Comparison of ENCODE assay signal across 28 cellular contexts in the genomic region with DNA sequence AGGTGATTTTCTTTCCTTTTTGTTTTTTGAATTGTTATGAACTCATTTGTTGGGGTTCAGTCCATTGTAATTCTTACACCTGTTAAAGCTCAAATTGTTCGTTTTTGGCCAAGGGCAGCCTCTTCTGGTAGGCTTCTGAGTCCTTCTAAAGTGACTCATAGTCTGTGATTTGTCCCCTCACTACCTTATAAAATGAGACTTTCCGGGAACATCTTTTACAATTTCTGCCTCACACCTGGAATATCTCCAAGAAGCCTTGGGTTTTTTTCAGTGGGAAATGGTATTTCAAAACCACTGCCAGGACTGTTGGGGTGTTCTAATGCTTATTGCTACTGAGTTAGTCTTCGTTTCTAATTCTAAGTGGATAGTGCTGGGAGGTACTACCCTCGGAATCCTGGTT. TPM values are rescaled to one million over a fixed set of nuclear protein-coding genes. Genes with fewer than 3 reads are reported as not detected.
DNase-seq lines count a peak whose midpoint lies in the region; ATAC-seq, FAIRE-seq and TF ChIP-seq lines count a peak whose summit lies in the region.
"Had no signal": no experiment of that assay in that cellular context is flagged by ENCODE, and none has a peak within 500 bp of the region (broad histone marks: within the 10 kb centered on the region; RNA-seq: fewer than 3 reads in every experiment).

No MANE protein-coding gene starts in this region.

- peak; percentile 22 for DNase-seq in A172 (ENCODE audit: low spot score)
- DNase-seq in H54 (ENCODE audit: insufficient read length, low spot score), result no peak
- DNase-seq in astrocyte of the spinal cord (ENCODE audit: low read depth, low spot score), result peak; percentile 55
- no peak for DNase-seq in trophoblast cell
- DNase-seq in endodermal cell, result no peak
- no peak for DNase-seq in MG63
- DNase-seq in left colon, result no peak
- no peak for DNase-seq in cortex of kidney (lab: John Stamatoyannopoulos, UW)
- DNase-seq: activated B cell treated with CpG ODN at 0.5 μM for 24 hours; activated CD4-positive, alpha-beta T cell treated with anti-CD3 and anti-CD28 coated beads, Interleukin-2, amount 50 U/mL, for 4 hours; activated CD8-positive, alpha-beta memory T cell treated with anti-CD3 and anti-CD28 coated beads, Interleukin-2, amount 50 U/mL, for 4 hours; GOT3; kidney; NCI-H2107; NCI-H510A; stimulated activated CD4-positive, alpha-beta T cell treated with anti-CD3 and anti-CD28 coated beads, Interleukin-12 subunit alpha, Interleukin-12 subunit beta, amount 100 ng/mL, for 4 hours; stimulated activated CD4-positive, alpha-beta T cell treated with anti-CD3 and anti-CD28 coated beads, Interleukin-4, amount 100 ng/mL, for 4 hours; upper lobe of left lung had no signal

- peak overlapping the region; percentile 93 for H3K4ac ChIP-seq in trophoblast cell (ENCODE audit: low read depth, low read length)

- no peak overlapping the region for H3K27ac ChIP-seq in trophoblast cell (ENCODE audit: low read depth, low read length)
- no peak overlapping the region for H3K27ac ChIP-seq in endodermal cell (ENCODE audit: low read depth, low read length)
- H3K27ac ChIP-seq: C4-2B, HL-60, SK-N-MC, upper lobe of left lung had no signal

- intact Hi-C loops in left colon (cut with DNase I, micrococcal nuclease), result no loop called here

- peak; percentile 88 for FAIRE-seq in H54 (lab: Jason Lieb, UNC)
- FAIRE-seq: bronchial epithelial cell, kidney, RCC 7860 had no signal

- H3K14ac ChIP-seq in trophoblast cell (ENCODE audit: low read length), result no peak overlapping the region

- H3K9me3 Mint-ChIP-seq in endodermal cell, result no peaks in the 10 kb centered on the region
- H3K9me3 Mint-ChIP-seq: activated B cell treated with CpG ODN at 0.5 μM for 24 hours; activated T-helper 17 cell treated with anti-CD3 and anti-CD28 coated beads, Interleukin-2, amount 50 U/mL, for 72 hours; memory B cell; stimulated activated naive CD8-positive, alpha-beta T cell treated with anti-CD3 and anti-CD28 coated beads, Interleukin-15, Interleukin-2, amounts not matched to agents 100 ng/mL and 50 ng/mL, for 24 hours; T-helper 2 cell treated with Interferon-gamma antibody and Interleukin-4, amounts not matched to agents 5 μg/mL and 100 μg/mL, for 36 hours had no signal

- H3K36me3 ChIP-seq in trophoblast cell (ENCODE audit: control insufficient read depth in 1 of 2, insufficient read depth in 2 of 2, low read length in 2 of 2), result peaks cover 0 to 2% of the 10 kb centered on the region in 2 experiments
- H3K36me3 ChIP-seq in endodermal cell (ENCODE audit: control insufficient read depth, insufficient read depth, low read length), result peaks cover 37% of the 10 kb centered on the region
- H3K36me3 ChIP-seq in MG63, result no peaks in the 10 kb centered on the region; the same call in none of the 2 replicates
- H3K36me3 ChIP-seq: upper lobe of left lung had no signal

- no peak for ATAC-seq in left colon
- ATAC-seq: activated T-helper 17 cell treated with anti-CD3 and anti-CD28 coated beads, Interleukin-2, amount 50 U/mL, for 72 hours had no signal

- H3K18ac ChIP-seq in trophoblast cell (ENCODE audit: low read length), result no peak overlapping the region

- WGBS in trophoblast cell (ENCODE audit: extremely low coverage, insufficient coverage, insufficient read length), result no CpG with 5 or more reads among the region's 4 CpGs
- WGBS in endodermal cell (ENCODE audit: insufficient coverage in 1 of 2, insufficient read length in 1 of 2), 2 experiments, result 82 to 91% methylated on average over 1 to 3 of the region's 4 CpGs

- no peak overlapping the region for H2BK120ac ChIP-seq in trophoblast cell (ENCODE audit: insufficient read depth, low read length, poor library complexity)

- H3K4me1 ChIP-seq in trophoblast cell (ENCODE audit: control insufficient read depth in 1 of 2, insufficient read depth in 2 of 2, low read length in 2 of 2) (peaks cover 0 to 3% of the 10 kb centered on the region in 2 experiments), endodermal cell (ENCODE audit: control insufficient read depth, insufficient read depth, low read length) (no peaks in the 10 kb centered on the region)

- H2AK5ac ChIP-seq in trophoblast cell (ENCODE audit: low read length), result no peak overlapping the region

- H3K4me1 Mint-ChIP-seq in endodermal cell, result peaks cover 31% of the 10 kb centered on the region
- H3K4me1 Mint-ChIP-seq: activated B cell treated with CpG ODN at 0.5 μM for 24 hours; activated T-helper 17 cell treated with anti-CD3 and anti-CD28 coated beads, Interleukin-2, amount 50 U/mL, for 72 hours had no signal

- no peak overlapping the region for H4K12ac ChIP-seq in trophoblast cell (ENCODE audit: low read depth, low read length)

- H3K27me3 ChIP-seq in trophoblast cell (ENCODE audit: insufficient read depth, low read length) (no peaks in the 10 kb centered on the region), endodermal cell (ENCODE audit: control insufficient read depth, insufficient read depth, low read length, poor library complexity, severe bottlenecking) (no peaks in the 10 kb centered on the region), MG63 (no peaks in the 10 kb centered on the region)
- H3K27me3 ChIP-seq: upper lobe of left lung had no signal

- H3K27me3 Mint-ChIP-seq in endodermal cell (ENCODE audit: insufficient read depth), result no peaks in the 10 kb centered on the region
- H3K27me3 Mint-ChIP-seq: activated B cell treated with CpG ODN at 0.5 μM for 24 hours; activated T-helper 17 cell treated with anti-CD3 and anti-CD28 coated beads, Interleukin-2, amount 50 U/mL, for 72 hours; memory B cell; stimulated activated naive CD8-positive, alpha-beta T cell treated with anti-CD3 and anti-CD28 coated beads, Interleukin-15, Interleukin-2, amounts not matched to agents 100 ng/mL and 50 ng/mL, for 24 hours had no signal

- no peaks in the 10 kb centered on the region for H3K79me1 ChIP-seq in trophoblast cell (ENCODE audit: low read length)

- H3K36me3 Mint-ChIP-seq in endodermal cell (ENCODE audit: low read depth), result peaks cover 21% of the 10 kb centered on the region

- H3K4me3 ChIP-seq in astrocyte of the spinal cord (ENCODE audit: low read depth, low read length), result no peak overlapping the region
- no peak overlapping the region for H3K4me3 ChIP-seq in trophoblast cell (ENCODE audit: low read depth, low read length)
- no peak overlapping the region for H3K4me3 ChIP-seq in endodermal cell (ENCODE audit: low read length)
- no peak overlapping the region for H3K4me3 ChIP-seq in MG63
- H3K4me3 ChIP-seq: coronary artery, SK-N-MC, upper lobe of left lung had no signal

- H3K27ac Mint-ChIP-seq in endodermal cell, result no peak overlapping the region
- H3K27ac Mint-ChIP-seq: activated B cell treated with CpG ODN at 0.5 μM for 24 hours; activated T-helper 17 cell treated with anti-CD3 and anti-CD28 coated beads, Interleukin-2, amount 50 U/mL, for 72 hours; memory B cell; stimulated activated naive CD8-positive, alpha-beta T cell treated with anti-CD3 and anti-CD28 coated beads, Interleukin-15, Interleukin-2, amounts not matched to agents 100 ng/mL and 50 ng/mL, for 24 hours; T-helper 2 cell treated with Interferon-gamma antibody and Interleukin-4, amounts not matched to agents 5 μg/mL and 100 μg/mL, for 36 hours had no signal

- no peak overlapping the region for H4K91ac ChIP-seq in trophoblast cell (ENCODE audit: low read depth, low read length)

- H2AFZ ChIP-seq in trophoblast cell (ENCODE audit: insufficient read depth, low read length, poor library complexity), result no peak overlapping the region

- H3K4me3 Mint-ChIP-seq in endodermal cell, result no peak overlapping the region
- H3K4me3 Mint-ChIP-seq: activated B cell treated with CpG ODN at 0.5 μM for 24 hours; activated T-helper 17 cell treated with anti-CD3 and anti-CD28 coated beads, Interleukin-2, amount 50 U/mL, for 72 hours; memory B cell; stimulated activated naive CD8-positive, alpha-beta T cell treated with anti-CD3 and anti-CD28 coated beads, Interleukin-15, Interleukin-2, amounts not matched to agents 100 ng/mL and 50 ng/mL, for 24 hours; T-helper 2 cell treated with Interferon-gamma antibody and Interleukin-4, amounts not matched to agents 5 μg/mL and 100 μg/mL, for 36 hours had no signal

- no peak overlapping the region for H3K4me2 ChIP-seq in trophoblast cell (ENCODE audit: low read length)

- no peak overlapping the region for H2BK12ac ChIP-seq in trophoblast cell (ENCODE audit: low read length)

- in situ Hi-C loops in astrocyte of the spinal cord (cut with HindIII; ENCODE audit: low sequenced_read_pairs), result no loop called here

- H3K23ac ChIP-seq in trophoblast cell (ENCODE audit: low read length), result no peak overlapping the region

- no peak for TF ChIP-seq POLR2A in H54 (IDR thresholded peaks at IDR 0.05; ENCODE audit: low read depth, low read length)

- H3K9ac ChIP-seq in trophoblast cell (ENCODE audit: low read length) (no peak overlapping the region), endodermal cell (ENCODE audit: extremely low read depth, low read length, poor library complexity, severe bottlenecking) (no peak overlapping the region)

- H3K79me2 ChIP-seq in trophoblast cell (ENCODE audit: control insufficient read depth, insufficient read depth, low read length, poor library complexity), result peaks cover 8% of the 10 kb centered on the region

- H3K9me3 ChIP-seq in trophoblast cell (ENCODE audit: insufficient read depth, low read depth, low read length) (no peaks in the 10 kb centered on the region), endodermal cell (ENCODE audit: control insufficient read depth, low read length) (no peaks in the 10 kb centered on the region), MG63 (no peaks in the 10 kb centered on the region)
- H3K9me3 ChIP-seq: upper lobe of left lung had no signal

- H2BK5ac ChIP-seq in trophoblast cell (ENCODE audit: low read depth, low read length, poor library complexity), result no peak overlapping the region

- no peak for TF ChIP-seq CTCF in astrocyte of the spinal cord (IDR thresholded peaks at IDR 0.05; ENCODE audit: low read depth, low read length)
- no peak for TF ChIP-seq CTCF in endodermal cell (conservative IDR thresholded peaks at IDR 0.05)

- H4K8ac ChIP-seq in trophoblast cell (ENCODE audit: low read depth, low read length), result no peak overlapping the region

RNA-seq across cellular contexts. Expression of a gene that starts 56.7 kb away (rescaled TPM):
- total RNA-seq in A172 (2014; rRNA removed; shearing (Covaris generic)), result 50.1 and 57.2 TPM in 2 replicates
- polyA plus RNA-seq in trophoblast cell (2013), result 33.4 and 35.8 TPM in 2 replicates
- total RNA-seq in endodermal cell (10 to 100 TPM; 69.4 to 96.4 TPM), left colon (10 to 100 TPM; 38.9 to 50.9 TPM)
- polyA plus RNA-seq in endodermal cell (2013, experiment 1 of 2), result 40.2 TPM
- 38.8 TPM for polyA plus RNA-seq in endodermal cell (2013, experiment 2 of 2)
- 32.6 and 35.1 TPM in 2 replicates for total RNA-seq in MG63 (2014; rRNA removed; shearing (Covaris generic); ENCODE audit: low replicate concordance)

Comparison
In these comparisons a context has a peak if more than half of its experiments do, and no peak if none do; other contexts are left out.
1. DNase-seq: peak in A172 (single experiment) and astrocyte of the spinal cord (single experiment); none in H54 (single experiment), trophoblast cell (0 of 2), endodermal cell (single experiment), MG63 (single experiment), left colon (0 of 2) and cortex of kidney (single experiment).